ENCODE assay signal across 1 cellular context in the genomic region with DNA sequence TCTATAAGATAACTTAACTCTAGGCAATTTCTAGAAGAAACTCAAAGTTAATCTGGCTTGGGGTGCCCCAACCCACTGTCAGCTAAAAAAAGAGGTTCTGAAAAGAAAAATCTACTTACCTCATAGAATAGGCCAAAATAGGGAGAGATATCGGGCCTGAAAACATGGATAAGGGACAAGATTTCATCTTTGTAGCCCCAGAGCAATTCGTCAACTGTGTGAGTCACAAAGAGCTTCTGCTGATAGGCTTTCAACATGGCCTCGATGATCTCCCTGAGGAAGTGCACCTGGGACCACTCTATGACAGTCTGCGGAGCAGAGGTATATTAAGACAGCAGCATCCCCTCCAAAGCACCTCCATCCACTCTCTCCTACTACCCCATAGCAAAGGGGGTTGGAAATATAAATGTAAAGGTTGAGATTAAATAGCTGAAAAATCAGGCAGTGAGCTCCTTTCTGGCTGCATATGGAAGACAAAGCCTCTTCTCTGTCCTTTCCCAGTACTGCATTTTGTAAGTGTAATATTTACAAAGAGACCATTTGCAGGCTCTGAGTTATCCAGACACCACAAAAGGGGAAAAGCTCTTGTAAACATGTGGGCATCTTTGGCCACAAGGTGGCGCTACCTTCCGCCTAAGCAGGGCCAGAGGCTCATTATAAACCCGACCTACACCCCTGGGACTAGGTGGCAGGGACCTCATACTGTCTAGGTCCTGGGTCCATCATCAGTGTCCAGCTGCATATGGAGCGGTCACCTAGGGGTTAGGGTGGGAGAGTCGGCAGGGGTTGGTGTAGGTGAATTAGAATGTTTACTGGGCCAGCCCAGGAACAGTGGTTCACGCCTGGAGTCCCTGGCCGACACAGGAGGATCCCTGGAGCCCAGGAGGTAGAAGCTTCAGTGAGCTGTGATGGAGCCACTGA.
TF ChIP-seq lines count a peak whose summit lies in the region.

No MANE protein-coding gene starts in this region.

TF ChIP-seq in IMR-90, 13 proteins besides CTCF, POLR2A, EP300 and RAD21:
- TF ChIP-seq FOS (IDR thresholded peaks at IDR 0.05; ENCODE audit: low read depth, low read length) (0 out of 2 replicates have a peak, but pooled peaks have one; percentile 13), MAZ (IDR thresholded peaks at IDR 0.05; ENCODE audit: borderline replicate concordance, low read depth, low read length) (peak; percentile 25; the same call in 1 of the 2 replicates), SMC3 (IDR thresholded peaks at IDR 0.05; ENCODE audit: low read depth, low read length) (peak; percentile 91), RCOR1 (IDR thresholded peaks at IDR 0.05; ENCODE audit: insufficient replicate concordance, low read length) (no peak)
